In genomic region chr9:133509179-133510083, GRCh38 we compare ENCODE assay signal across 9 cellular contexts. TPM values are rescaled to one million over a fixed set of nuclear protein-coding genes. Genes with fewer than 3 reads are reported as not detected.
A peak's percentile ranks its signal among the peaks of the same experiment; 100 is the strongest.
DNase-seq lines count a peak whose midpoint lies in the region; ATAC-seq and TF ChIP-seq lines count a peak whose summit lies in the region.
"Had no signal": no experiment of that assay in that cellular context is flagged by ENCODE, and none has a peak within 500 bp of the region (broad histone marks: within the 10 kb centered on the region; RNA-seq: fewer than 3 reads in every experiment).

No MANE protein-coding gene starts in this region.

- no peak overlapping the region for H3K4me3 ChIP-seq in RWPE2 (ENCODE audit: severe bottlenecking)
- H3K4me3 ChIP-seq in right cardiac atrium (ENCODE audit: low read length) = no peak overlapping the region
- H3K4me3 ChIP-seq in spleen = peak overlapping the region in 1 of 8 donors; percentile 16

- peak overlapping the region; percentile 85 for H3K27ac Mint-ChIP-seq in activated naive CD4-positive, alpha-beta T cell treated with anti-CD3 and anti-CD28 coated beads, Interleukin-2, amount 10 ng/mL, durations not matched to agents 7 days and 5 days
- H3K27ac Mint-ChIP-seq in stimulated activated memory B cell treated with anti-CD40 and anti-IgM and Interleukin-4, amounts not matched to agents 10 μg/mL and 1 μg/mL and 100 μg/mL, for 72 hours = no peak overlapping the region

- ATAC-seq in RWPE2 (ENCODE audit: low read depth) (peak; percentile 69), right cardiac atrium (no peak), GM21619 (IDR thresholded peaks at IDR 0.05; ENCODE audit: unreplicated experiment) (no peak), HG02852 (IDR thresholded peaks at IDR 0.05; ENCODE audit: unreplicated experiment) (no peak)
- no peak for ATAC-seq in stimulated activated memory B cell treated with anti-CD40 and anti-IgM and Interleukin-4, amounts not matched to agents 10 μg/mL and 1 μg/mL and 100 μg/mL, for 72 hours

- peaks cover 12% of the 10 kb centered on the region for H3K4me1 Mint-ChIP-seq in activated naive CD4-positive, alpha-beta T cell treated with anti-CD3 and anti-CD28 coated beads, Interleukin-2, amount 10 ng/mL, durations not matched to agents 7 days and 5 days
- no peaks in the 10 kb centered on the region for H3K4me1 Mint-ChIP-seq in stimulated activated memory B cell treated with anti-CD40 and anti-IgM and Interleukin-4, amounts not matched to agents 10 μg/mL and 1 μg/mL and 100 μg/mL, for 72 hours

- peak overlapping the region; percentile 56 for H3K4me3 Mint-ChIP-seq in activated naive CD4-positive, alpha-beta T cell treated with anti-CD3 and anti-CD28 coated beads, Interleukin-2, amount 10 ng/mL, durations not matched to agents 7 days and 5 days
- H3K4me3 Mint-ChIP-seq in stimulated activated memory B cell treated with anti-CD40 and anti-IgM and Interleukin-4, amounts not matched to agents 10 μg/mL and 1 μg/mL and 100 μg/mL, for 72 hours = no peak overlapping the region

- no peaks in the 10 kb centered on the region for H3K36me3 ChIP-seq in RWPE2 (ENCODE audit: low read depth)
- no peaks in the 10 kb centered on the region for H3K36me3 ChIP-seq in spleen

- intact Hi-C loops in right cardiac atrium (cut with DNase I) = no loop called here
- intact Hi-C loops in spleen (cut with DNase I; ENCODE audit: low total_unique reads) = no loop called here

- peaks cover 4% of the 10 kb centered on the region for H3K4me1 ChIP-seq in RWPE2 (ENCODE audit: insufficient read depth, poor library complexity, severe bottlenecking)
- H3K4me1 ChIP-seq in right cardiac atrium (ENCODE audit: control insufficient read depth, insufficient read depth, low read length) = peaks cover 8% of the 10 kb centered on the region
- H3K4me1 ChIP-seq in spleen = peaks cover 8 to 42% (median 29%) of the 10 kb centered on the region in 6 donors

- DNase-seq in activated naive CD4-positive, alpha-beta T cell treated with anti-CD3 and anti-CD28 coated beads, Interleukin-2, amount 10 ng/mL, durations not matched to agents 7 days and 5 days = peak; percentile 50
- no peak for DNase-seq in activated naive CD4-positive, alpha-beta T cell treated with anti-CD3 and anti-CD28 coated beads, Interleukin-2, amount 50 U/mL, for 16 hours
- no peak for DNase-seq in RWPE2 (ENCODE audit: low spot score)
- peak; percentile 25 to 76 (median 60) for DNase-seq in right cardiac atrium
- DNase-seq in spleen = no peak

- no peaks in the 10 kb centered on the region for H3K9me3 ChIP-seq in RWPE2 (ENCODE audit: severe bottlenecking)
- no peaks in the 10 kb centered on the region for H3K9me3 ChIP-seq in right cardiac atrium (ENCODE audit: control insufficient read depth, low read length)
- no peaks in the 10 kb centered on the region for H3K9me3 ChIP-seq in spleen

- no peaks in the 10 kb centered on the region for H3K36me3 Mint-ChIP-seq in activated naive CD4-positive, alpha-beta T cell treated with anti-CD3 and anti-CD28 coated beads, Interleukin-2, amount 10 ng/mL, durations not matched to agents 7 days and 5 days
- H3K36me3 Mint-ChIP-seq in stimulated activated memory B cell treated with anti-CD40 and anti-IgM and Interleukin-4, amounts not matched to agents 10 μg/mL and 1 μg/mL and 100 μg/mL, for 72 hours = no peaks in the 10 kb centered on the region

- H3K27me3 ChIP-seq in RWPE2 (ENCODE audit: insufficient read depth, poor library complexity, severe bottlenecking) (no peaks in the 10 kb centered on the region), right cardiac atrium (ENCODE audit: control insufficient read depth, insufficient read depth) (no peaks in the 10 kb centered on the region), spleen (replicated peaks in 1 of 7) (peaks cover 0 to 39% (median 0%) of the 10 kb centered on the region in 7 donors)

- TF ChIP-seq POLR2A in spleen (IDR thresholded peaks at IDR 0.05) = no peak

- H3K27ac ChIP-seq in RWPE2 (ENCODE audit: poor library complexity, severe bottlenecking) (no peak overlapping the region), right cardiac atrium (ENCODE audit: low read length) (no peak overlapping the region), spleen (peak overlapping the region in 7 of 8 donors; percentile 29 to 70 (median 58))

- no peaks in the 10 kb centered on the region for H3K27me3 Mint-ChIP-seq in activated naive CD4-positive, alpha-beta T cell treated with anti-CD3 and anti-CD28 coated beads, Interleukin-2, amount 10 ng/mL, durations not matched to agents 7 days and 5 days
- peaks cover 26% of the 10 kb centered on the region for H3K27me3 Mint-ChIP-seq in stimulated activated memory B cell treated with anti-CD40 and anti-IgM and Interleukin-4, amounts not matched to agents 10 μg/mL and 1 μg/mL and 100 μg/mL, for 72 hours

- CTCF ChIA-PET in activated naive CD4-positive, alpha-beta T cell treated with anti-CD3 and anti-CD28 coated beads, Interleukin-2, amount 10 ng/mL, durations not matched to agents 7 days and 5 days (lab: Charles Lee) = interaction anchor here (0.9 kb wide), 1 partner anchor 154 kb away, joined by 3 read pairs; no protein-coding TSS in a partner anchor

- TF ChIP-seq CTCF in RWPE2 (IDR thresholded peaks at IDR 0.05; ENCODE audit: poor library complexity, severe bottlenecking) (no peak), spleen (IDR thresholded peaks at IDR 0.05 in 8 of 11, conservative IDR thresholded peaks at IDR 0.05 in 3 of 11) (no peak)

- H3K9me3 Mint-ChIP-seq in activated naive CD4-positive, alpha-beta T cell treated with anti-CD3 and anti-CD28 coated beads, Interleukin-2, amount 10 ng/mL, durations not matched to agents 7 days and 5 days = no peaks in the 10 kb centered on the region
- no peaks in the 10 kb centered on the region for H3K9me3 Mint-ChIP-seq in stimulated activated memory B cell treated with anti-CD40 and anti-IgM and Interleukin-4, amounts not matched to agents 10 μg/mL and 1 μg/mL and 100 μg/mL, for 72 hours

- WGBS in right cardiac atrium = 18% methylated on average over 26 of the region's 26 CpGs
- WGBS in spleen, 5 donors = 1 to 12% (median 11%) methylated on average over 12 to 26 of the region's 26 CpGs

RNA-seq across cellular contexts. Expression of gene MYMK, which starts 15.3 kb away (rescaled TPM):
- total RNA-seq in right cardiac atrium (not detected), spleen (not detected)
- polyA plus RNA-seq in right cardiac atrium (not detected), spleen (not detected)
- total RNA-seq: T-helper 1 cell treated with Interleukin-12 subunit alpha and Interleukin-12 subunit beta and Interleukin-4 antibody, amounts not matched to agents 30 ng/mL and 1 ng/mL, for 36 hours had no signal

RNA-seq across cellular contexts. Expression of gene ADAMTSL2, which starts 25.1 kb away (rescaled TPM):
- total RNA-seq in right cardiac atrium (10 to 100 TPM; 30.3 to 90.2 (median 47.1) TPM), spleen (10 to 100 TPM in 1 of 7 donors, 1 to 10 TPM in 6; 1.6 to 10.1 (median 4.1) TPM)
- polyA plus RNA-seq in right cardiac atrium (37.3 TPM), spleen (10 to 100 TPM in 1 of 3 donors, 1 to 10 TPM in 2; 3.0 to 11.7 (median 4.5) TPM)
- total RNA-seq: T-helper 1 cell treated with Interleukin-12 subunit alpha and Interleukin-12 subunit beta and Interleukin-4 antibody, amounts not matched to agents 30 ng/mL and 1 ng/mL, for 36 hours had no signal

RNA-seq across cellular contexts. Expression of gene SLC2A6, which starts 30.5 kb away (rescaled TPM):
- 1 to 10 TPM; 1.7 to 4.0 (median 3.6) TPM for total RNA-seq in right cardiac atrium
- 3.7 TPM for polyA plus RNA-seq in right cardiac atrium
- total RNA-seq in spleen = 10 to 100 TPM; 15.4 to 28.7 (median 20.9) TPM
- 10 to 100 TPM; 15.4 to 35.0 (median 32.8) TPM for polyA plus RNA-seq in spleen

RNA-seq across cellular contexts. Expression of gene CACFD1, which starts 49.7 kb away (rescaled TPM):
- total RNA-seq in right cardiac atrium (10 to 100 TPM; 10.8 to 13.9 (median 13.8) TPM), spleen (10 to 100 TPM in 5 of 7 donors, 1 to 10 TPM in 2; 10.0 to 14.2 (median 12.6) TPM)
- polyA plus RNA-seq in right cardiac atrium (12.8 TPM), spleen (10 to 100 TPM in 1 of 3 donors, 1 to 10 TPM in 2; 4.7 to 12.7 (median 6.6) TPM)

Comparison
In these comparisons a context has a peak if more than half of its experiments do, and no peak if none do; other contexts are left out.
1. DNase-seq: peak in activated naive CD4-positive, alpha-beta T cell treated with anti-CD3 and anti-CD28 coated beads, Interleukin-2, amount 10 ng/mL, durations not matched to agents 7 days and 5 days (single experiment) and right cardiac atrium (3 of 3); none in activated naive CD4-positive, alpha-beta T cell treated with anti-CD3 and anti-CD28 coated beads, Interleukin-2, amount 50 U/mL, for 16 hours (single experiment), RWPE2 (single experiment) and spleen (single experiment).
2. H3K27ac ChIP-seq: peak in spleen (7 of 8); none in RWPE2 (single experiment) and right cardiac atrium (single experiment).